In the genomic region with DNA sequence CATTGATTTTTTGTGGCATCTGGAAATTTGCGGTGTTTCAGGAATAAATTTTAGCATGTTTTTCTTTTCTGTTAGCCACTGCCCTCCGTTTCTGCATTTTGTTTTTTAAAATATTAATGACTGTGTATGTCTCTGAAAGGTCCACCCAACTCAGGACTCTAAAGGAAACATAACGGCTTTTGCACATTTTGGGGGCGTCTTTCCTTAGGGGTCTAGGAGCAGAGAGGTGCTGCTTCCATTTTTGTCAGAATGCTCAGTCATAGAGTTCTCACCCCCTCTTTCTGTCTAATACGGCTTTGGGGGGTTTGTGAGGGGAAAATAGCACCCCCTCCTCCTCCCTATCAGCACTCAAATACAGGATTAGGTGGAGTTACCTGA, we compare ENCODE assay signal across 17 cellular contexts.
"Had no signal": no experiment of that assay in that cellular context is flagged by ENCODE, and none has a peak within 500 bp of the region (broad histone marks: within the 10 kb centered on the region; RNA-seq: fewer than 3 reads in every experiment).

No MANE protein-coding gene starts in this region.

- H3K27ac Mint-ChIP-seq: activated T-helper 2 cell treated with anti-CD3 and anti-CD28 coated beads, Interferon-gamma antibody, Interleukin-2, Interleukin-4, amounts not matched to agents 10 μg/mL and 5 μg/mL and 100 μg/mL, durations not matched to agents 14 hours and 24 hours and 36 hours; dendritic cell treated with granulocyte-macrophage colony-stimulating factor and Interleukin-4, amounts not matched to agents 40 ng/mL and 50 ng/mL, for 4 days; T-cell had no signal

- DNase-seq: activated CD4-positive, alpha-beta T cell treated with anti-CD3 and anti-CD28 coated beads for 4 hours; activated naive CD4-positive, alpha-beta T cell treated with anti-CD3 and anti-CD28 coated beads, Interleukin-2, amount 50 U/mL, for 16 hours; right lobe of liver; spleen; stimulated activated CD4-positive, alpha-beta T cell treated with anti-CD3 and anti-CD28 coated beads, Interleukin-1b, Interleukin-23, amount 100 ng/mL, for 48 hours; stimulated activated naive CD4-positive, alpha-beta T cell; T-cell; T1000; upper lobe of right lung had no signal

- H3K4me3 ChIP-seq: body of pancreas, left lung, SK-N-MC, upper lobe of right lung had no signal

- H3K9me3 Mint-ChIP-seq: activated T-helper 2 cell treated with anti-CD3 and anti-CD28 coated beads, Interferon-gamma antibody, Interleukin-2, Interleukin-4, amounts not matched to agents 10 μg/mL and 5 μg/mL and 100 μg/mL, durations not matched to agents 14 hours and 24 hours and 36 hours; dendritic cell treated with granulocyte-macrophage colony-stimulating factor and Interleukin-4, amounts not matched to agents 40 ng/mL and 50 ng/mL, for 4 days had no signal

- H3K27ac ChIP-seq: body of pancreas, left lung, right lobe of liver, SK-N-MC, spleen, suprapubic skin, upper lobe of right lung, VCaP had no signal

- ATAC-seq: left lung, T-cell, upper lobe of right lung had no signal

- H3K9me3 ChIP-seq: body of pancreas, left lung, right lobe of liver, spleen, suprapubic skin, upper lobe of right lung had no signal

- H3K36me3 ChIP-seq: left lung, right lobe of liver, spleen, suprapubic skin, upper lobe of right lung had no signal

- H3K4me3 Mint-ChIP-seq: dendritic cell treated with granulocyte-macrophage colony-stimulating factor and Interleukin-4, amounts not matched to agents 40 ng/mL and 50 ng/mL, for 4 days; T-cell had no signal

- H3K36me3 Mint-ChIP-seq: T-cell had no signal

- FAIRE-seq: keratinocyte had no signal
